Comparison of ENCODE assay signal across 8 cellular contexts in genomic region chr12:118135788-118136558, GRCh38. TPM values are rescaled to one million over a fixed set of nuclear protein-coding genes. Genes with fewer than 3 reads are reported as not detected.
A peak's percentile ranks its signal among the peaks of the same experiment; 100 is the strongest.
DNase-seq lines count a peak whose midpoint lies in the region; ATAC-seq, FAIRE-seq and TF ChIP-seq lines count a peak whose summit lies in the region.

PEBP1 (plus strand) TSS chr12:118136124; CDS start chr12:118136210, 86 bp downstream.

- H3K4me1 ChIP-seq in pancreas (peaks cover 0 to 29% (median 20%) of the 10 kb centered on the region in 3 donors), thyroid gland (peaks cover 55 to 57% of the 10 kb centered on the region in 2 donors)

- peak within 1 kb of the TSS; percentile 76 to 98 (median 97) for H3K4me3 ChIP-seq in pancreas
- peak within 1 kb of the TSS; percentile 96 to 99 (median 98) for H3K4me3 ChIP-seq in thyroid gland (replicated peaks in 1 of 3)

- H3K36me3 ChIP-seq in pancreas, result peaks cover 0 to 17% (median under 1%) of the 10 kb centered on the region in 3 donors
- peaks cover 17% of the 10 kb centered on the region in 2 donors for H3K36me3 ChIP-seq in thyroid gland

- TF ChIP-seq POLR2A in GM10847 (IDR thresholded peaks at IDR 0.05; ENCODE audit: extremely low read depth, insufficient read length) (peak; percentile 84), thyroid gland (IDR thresholded peaks at IDR 0.05) (peak; percentile 98 to 100)

- no peak for FAIRE-seq in pancreas (lab: Jason Lieb, UNC)

- DNase-seq in NCI-H1092 treated with DMSO at 0.1 percent for 48 hours (lab: John Stamatoyannopoulos, UW), result peak; percentile 85
- DNase-seq in SW 1271 (lab: John Stamatoyannopoulos, UW), result peak; percentile 76 to 92
- peak; percentile 82 for DNase-seq in activated naive CD8-positive, alpha-beta T cell treated with anti-CD3 and anti-CD28 coated beads, Interleukin-2, amount 50 U/mL, for 16 hours (ENCODE audit: low read depth, low spot score)
- peak; percentile 98 for DNase-seq in Right ventricle myocardium inferior (ENCODE audit: missing footprints)
- DNase-seq in pancreas, result peak; percentile 95 to 97 (median 96)
- peak; percentile 96 to 97 for DNase-seq in thyroid gland

- intact Hi-C loops in Right ventricle myocardium inferior (cut with DNase I) (loop anchor here (5.0 kb wide), 3 partner anchors 46 to 236 kb away; partner anchors contain the start of genes TAOK3 and WSB2), pancreas (cut with DNase I) (no loop called here), thyroid gland (cut with DNase I) (no loop called here)

- no peaks in the 10 kb centered on the region for H3K9me3 ChIP-seq in pancreas
- no peaks in the 10 kb centered on the region for H3K9me3 ChIP-seq in thyroid gland

- 0 to 1% methylated on average over 59 to 70 of the region's 70 CpGs for WGBS in pancreas, 2 donors
- 0 to 1% methylated on average over 11 to 41 of the region's 70 CpGs for WGBS in thyroid gland, 2 donors

- ATAC-seq in HG02610 (IDR thresholded peaks at IDR 0.05; ENCODE audit: unreplicated experiment) (peak; percentile 99), Right ventricle myocardium inferior (peak; percentile 99), pancreas (peak; percentile 95 to 98 (median 96))

- H3K27me3 ChIP-seq in pancreas, result no peaks in the 10 kb centered on the region
- H3K27me3 ChIP-seq in thyroid gland, result no peaks in the 10 kb centered on the region

- H3K27ac ChIP-seq in pancreas (peak within 1 kb of the TSS; percentile 82 to 88 (median 87)), thyroid gland (peak within 1 kb of the TSS; percentile 99)

- TF ChIP-seq CTCF in pancreas (IDR thresholded peaks at IDR 0.05) (no peak), thyroid gland (IDR thresholded peaks at IDR 0.05) (peak in 1 of 6 experiments; percentile 1)

RNA-seq across cellular contexts. Expression of gene PEBP1, which starts in this region (rescaled TPM):
- total RNA-seq in Right ventricle myocardium inferior (459 TPM), pancreas (100 to 1,000 TPM; 106 to 146 (median 132) TPM), thyroid gland (1,000 to 10,000 TPM in 3 of 4 donors, 100 to 1,000 TPM in 1; 695 to 2,015 (median 1,366) TPM)
- 100 to 1,000 TPM; 216 to 287 TPM for polyA plus RNA-seq in pancreas

Comparison
In these comparisons a context has a peak if more than half of its experiments do, and no peak if none do; other contexts are left out.
1. Peak in every context shown above with its lines: DNase-seq, ATAC-seq, H3K4me3 ChIP-seq and H3K27ac ChIP-seq.